ENCODE assay signal across 8 cellular contexts in the genomic region with DNA sequence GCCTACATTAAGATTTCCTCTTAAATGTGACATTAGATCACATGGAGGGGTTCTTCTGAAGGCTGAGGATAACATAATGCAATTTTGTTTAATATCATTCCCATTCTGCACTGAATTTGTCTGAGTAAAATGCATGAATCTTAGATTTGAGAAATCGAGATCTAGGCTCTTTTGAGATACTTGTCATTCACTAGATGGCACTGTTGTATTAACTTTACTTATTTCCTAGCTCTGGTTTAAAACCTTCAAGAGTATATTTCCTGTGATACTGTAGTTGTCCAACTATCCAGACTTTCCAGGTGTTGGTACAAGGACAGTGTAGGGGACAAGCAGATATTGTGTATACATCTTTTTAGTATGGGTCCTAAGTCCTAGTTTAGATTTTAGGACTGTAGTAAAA.
DNase-seq lines count a peak whose midpoint lies in the region; ATAC-seq and FAIRE-seq lines count a peak whose summit lies in the region.

No MANE protein-coding gene starts in this region.

- DNase-seq in NCI-H1092 (lab: John Stamatoyannopoulos, UW) (peak; percentile 4), SK-N-MC (ENCODE audit: low read depth, low spot score) (peak; percentile 44), sciatic nerve (ENCODE audit: low spot score) (no peak), left colon (no peak), islet precursor cell (no peak), AG20443 (ENCODE audit: low spot score) (no peak)

- peak; percentile 98 for FAIRE-seq in islet of Langerhans (lab: Jason Lieb, UNC)

- H3K27ac ChIP-seq in SK-N-MC, result no peak overlapping the region

- no peak overlapping the region for H3K4me3 ChIP-seq in SK-N-MC

- ATAC-seq in GM18870 (IDR thresholded peaks at IDR 0.05; ENCODE audit: unreplicated experiment) (peak; percentile 64), sciatic nerve (no peak), left colon (no peak)

- no peaks in the 10 kb centered on the region for H3K36me3 ChIP-seq in SK-N-MC (ENCODE audit: insufficient read depth, low read length)

- no peaks in the 10 kb centered on the region for H3K9me3 ChIP-seq in SK-N-MC (ENCODE audit: low read depth, low read length)

- intact Hi-C loops in sciatic nerve (cut with DNase I), result no loop called here
- intact Hi-C loops in left colon (cut with DNase I, micrococcal nuclease), result no loop called here

- no peak overlapping the region for H3K9ac ChIP-seq in SK-N-MC (ENCODE audit: insufficient read length)

Comparison
In these comparisons a context has a peak if more than half of its experiments do, and no peak if none do; other contexts are left out.
1. DNase-seq: peak in NCI-H1092 (single experiment) and SK-N-MC (single experiment); none in sciatic nerve (single experiment), left colon (0 of 2), islet precursor cell (single experiment) and AG20443 (single experiment).